ENCODE assay signal across 1 cellular context in the genomic region with DNA sequence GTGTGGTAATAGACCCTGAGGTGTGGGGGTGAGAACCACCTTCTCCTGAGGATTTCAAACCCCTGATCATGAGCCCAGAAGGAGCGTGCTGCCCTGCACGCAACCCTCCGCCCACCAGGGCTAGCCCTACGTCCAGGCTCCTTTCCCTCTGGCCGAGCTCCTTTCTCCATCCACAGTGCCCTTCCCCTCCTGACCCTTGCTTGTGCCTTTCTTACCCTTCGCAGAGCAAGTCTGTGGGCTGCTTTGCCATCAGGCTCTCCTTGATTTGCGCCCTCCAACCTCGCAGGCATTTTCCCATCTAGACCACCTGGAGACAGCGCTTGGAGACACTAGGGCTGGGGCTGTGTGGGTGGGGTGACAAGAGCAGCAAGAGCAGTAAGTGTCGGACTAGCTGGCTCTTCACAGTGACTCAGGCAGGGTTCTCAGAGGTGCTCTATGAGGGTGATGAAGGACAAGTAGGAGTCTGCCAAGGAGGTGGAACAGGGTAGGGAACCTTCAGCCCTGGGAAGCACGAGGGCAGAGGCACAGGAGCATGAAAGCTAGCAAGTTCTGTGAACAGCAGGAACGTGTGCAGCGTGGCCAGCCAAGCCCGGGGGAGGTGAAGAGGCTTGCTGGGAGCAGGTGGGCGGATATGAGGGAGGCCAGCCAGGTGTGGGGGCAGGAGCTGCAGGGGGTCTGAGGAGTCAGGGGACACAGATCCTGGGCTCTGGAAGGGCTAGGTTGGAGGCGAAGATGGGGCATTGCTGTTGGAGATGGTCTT.
TF ChIP-seq lines count a peak whose summit lies in the region.

No MANE protein-coding gene starts in this region.

TF ChIP-seq in HepG2, 621 proteins besides CTCF, POLR2A, EP300 and RAD21 (continued from another document and continues in another):
- TF ChIP-seq, protein P1, sequence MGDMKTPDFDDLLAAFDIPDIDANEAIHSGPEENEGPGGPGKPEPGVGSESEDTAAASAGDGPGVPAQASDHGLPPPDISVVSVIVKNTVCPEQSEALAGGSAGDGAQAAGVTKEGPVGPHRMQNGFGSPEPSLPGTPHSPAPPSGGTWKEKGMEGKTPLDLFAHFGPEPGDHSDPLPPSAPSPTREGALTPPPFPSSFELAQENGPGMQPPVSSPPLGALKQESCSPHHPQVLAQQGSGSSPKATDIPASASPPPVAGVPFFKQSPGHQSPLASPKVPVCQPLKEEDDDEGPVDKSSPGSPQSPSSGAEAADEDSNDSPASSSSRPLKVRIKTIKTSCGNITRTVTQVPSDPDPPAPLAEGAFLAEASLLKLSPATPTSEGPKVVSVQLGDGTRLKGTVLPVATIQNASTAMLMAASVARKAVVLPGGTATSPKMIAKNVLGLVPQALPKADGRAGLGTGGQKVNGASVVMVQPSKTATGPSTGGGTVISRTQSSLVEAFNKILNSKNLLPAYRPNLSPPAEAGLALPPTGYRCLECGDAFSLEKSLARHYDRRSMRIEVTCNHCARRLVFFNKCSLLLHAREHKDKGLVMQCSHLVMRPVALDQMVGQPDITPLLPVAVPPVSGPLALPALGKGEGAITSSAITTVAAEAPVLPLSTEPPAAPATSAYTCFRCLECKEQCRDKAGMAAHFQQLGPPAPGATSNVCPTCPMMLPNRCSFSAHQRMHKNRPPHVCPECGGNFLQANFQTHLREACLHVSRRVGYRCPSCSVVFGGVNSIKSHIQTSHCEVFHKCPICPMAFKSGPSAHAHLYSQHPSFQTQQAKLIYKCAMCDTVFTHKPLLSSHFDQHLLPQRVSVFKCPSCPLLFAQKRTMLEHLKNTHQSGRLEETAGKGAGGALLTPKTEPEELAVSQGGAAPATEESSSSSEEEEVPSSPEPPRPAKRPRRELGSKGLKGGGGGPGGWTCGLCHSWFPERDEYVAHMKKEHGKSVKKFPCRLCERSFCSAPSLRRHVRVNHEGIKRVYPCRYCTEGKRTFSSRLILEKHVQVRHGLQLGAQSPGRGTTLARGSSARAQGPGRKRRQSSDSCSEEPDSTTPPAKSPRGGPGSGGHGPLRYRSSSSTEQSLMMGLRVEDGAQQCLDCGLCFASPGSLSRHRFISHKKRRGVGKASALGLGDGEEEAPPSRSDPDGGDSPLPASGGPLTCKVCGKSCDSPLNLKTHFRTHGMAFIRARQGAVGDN (CRISPR knock-in tag; IDR thresholded peaks at IDR 0.05), result peak; percentile 3; the same call in 1 of the 2 replicates
- TF ChIP-seq DNMT1 (CRISPR knock-in tag; IDR thresholded peaks at IDR 0.05) (0 out of 2 replicates have a peak, but pooled peaks have one; percentile 26), GATA4 (IDR thresholded peaks at IDR 0.05; ENCODE audit: borderline replicate concordance, low read depth) (no peak), ZMYM4 (CRISPR knock-in tag; IDR thresholded peaks at IDR 0.05) (no peak), ZNF10 (CRISPR knock-in tag; IDR thresholded peaks at IDR 0.05; ENCODE audit: borderline replicate concordance, low read depth) (no peak), TCF12 (IDR thresholded peaks at IDR 0.05) (no peak), TCF12 (CRISPR knock-in tag; IDR thresholded peaks at IDR 0.05) (no peak), ZNF7 (CRISPR knock-in tag; IDR thresholded peaks at IDR 0.05) (no peak), AKAP8 (CRISPR knock-in tag; IDR thresholded peaks at IDR 0.05) (no peak), ZNF781 (CRISPR knock-in tag; IDR thresholded peaks at IDR 0.05; ENCODE audit: borderline replicate concordance, not compliant biosample characterization) (no peak), TAF1 (CRISPR knock-in tag; IDR thresholded peaks at IDR 0.05) (no peak), SALL1 (CRISPR knock-in tag; IDR thresholded peaks at IDR 0.05) (no peak), ZNF44 (CRISPR knock-in tag; IDR thresholded peaks at IDR 0.05) (no peak), RBFOX2 (IDR thresholded peaks at IDR 0.05; ENCODE audit: low read depth, low read length) (peak; percentile 46; the same call in 1 of the 2 replicates), FOXM1 (CRISPR knock-in tag; IDR thresholded peaks at IDR 0.05) (no peak), MBNL3 (CRISPR knock-in tag; conservative IDR thresholded peaks at IDR 0.05) (no peak), ZSCAN22 (CRISPR knock-in tag; IDR thresholded peaks at IDR 0.05) (no peak), ZC3H13 (CRISPR knock-in tag; IDR thresholded peaks at IDR 0.05) (peak; percentile 71; the same call in 1 of the 2 replicates), SPEN (CRISPR knock-in tag; IDR thresholded peaks at IDR 0.05; ENCODE audit: low read depth) (no peak), YY1 (IDR thresholded peaks at IDR 0.05; ENCODE audit: insufficient read depth, insufficient replicate concordance, low read depth, low read length) (no peak), TSC22D2 (CRISPR knock-in tag; IDR thresholded peaks at IDR 0.05; ENCODE audit: borderline replicate concordance) (no peak), SAFB2 (CRISPR knock-in tag; IDR thresholded peaks at IDR 0.05; ENCODE audit: borderline replicate concordance, low read depth) (no peak), MYC (CRISPR knock-in tag; IDR thresholded peaks at IDR 0.05; ENCODE audit: borderline replicate concordance) (no peak), KLF12 (CRISPR knock-in tag; IDR thresholded peaks at IDR 0.05; ENCODE audit: borderline replicate concordance) (no peak), MEIS1 (CRISPR knock-in tag; IDR thresholded peaks at IDR 0.05; ENCODE audit: borderline replicate concordance) (no peak), SNAPC2 (CRISPR knock-in tag; IDR thresholded peaks at IDR 0.05) (no peak), ZNF441 (CRISPR knock-in tag; IDR thresholded peaks at IDR 0.05; ENCODE audit: borderline replicate concordance) (0 out of 2 replicates have a peak, but pooled peaks have one; percentile 22), POLR2AphosphoS5 (IDR thresholded peaks at IDR 0.05; ENCODE audit: low read depth, low read length) (no peak; the same call in 1 of the 2 replicates), KDM6A (CRISPR knock-in tag; IDR thresholded peaks at IDR 0.05; ENCODE audit: low read depth) (no peak), ZNF556 (CRISPR knock-in tag; IDR thresholded peaks at IDR 0.05; ENCODE audit: borderline replicate concordance) (no peak), ZKSCAN8 (CRISPR knock-in tag; IDR thresholded peaks at IDR 0.05; ENCODE audit: borderline replicate concordance) (no peak)
- TF ChIP-seq, protein P2, sequence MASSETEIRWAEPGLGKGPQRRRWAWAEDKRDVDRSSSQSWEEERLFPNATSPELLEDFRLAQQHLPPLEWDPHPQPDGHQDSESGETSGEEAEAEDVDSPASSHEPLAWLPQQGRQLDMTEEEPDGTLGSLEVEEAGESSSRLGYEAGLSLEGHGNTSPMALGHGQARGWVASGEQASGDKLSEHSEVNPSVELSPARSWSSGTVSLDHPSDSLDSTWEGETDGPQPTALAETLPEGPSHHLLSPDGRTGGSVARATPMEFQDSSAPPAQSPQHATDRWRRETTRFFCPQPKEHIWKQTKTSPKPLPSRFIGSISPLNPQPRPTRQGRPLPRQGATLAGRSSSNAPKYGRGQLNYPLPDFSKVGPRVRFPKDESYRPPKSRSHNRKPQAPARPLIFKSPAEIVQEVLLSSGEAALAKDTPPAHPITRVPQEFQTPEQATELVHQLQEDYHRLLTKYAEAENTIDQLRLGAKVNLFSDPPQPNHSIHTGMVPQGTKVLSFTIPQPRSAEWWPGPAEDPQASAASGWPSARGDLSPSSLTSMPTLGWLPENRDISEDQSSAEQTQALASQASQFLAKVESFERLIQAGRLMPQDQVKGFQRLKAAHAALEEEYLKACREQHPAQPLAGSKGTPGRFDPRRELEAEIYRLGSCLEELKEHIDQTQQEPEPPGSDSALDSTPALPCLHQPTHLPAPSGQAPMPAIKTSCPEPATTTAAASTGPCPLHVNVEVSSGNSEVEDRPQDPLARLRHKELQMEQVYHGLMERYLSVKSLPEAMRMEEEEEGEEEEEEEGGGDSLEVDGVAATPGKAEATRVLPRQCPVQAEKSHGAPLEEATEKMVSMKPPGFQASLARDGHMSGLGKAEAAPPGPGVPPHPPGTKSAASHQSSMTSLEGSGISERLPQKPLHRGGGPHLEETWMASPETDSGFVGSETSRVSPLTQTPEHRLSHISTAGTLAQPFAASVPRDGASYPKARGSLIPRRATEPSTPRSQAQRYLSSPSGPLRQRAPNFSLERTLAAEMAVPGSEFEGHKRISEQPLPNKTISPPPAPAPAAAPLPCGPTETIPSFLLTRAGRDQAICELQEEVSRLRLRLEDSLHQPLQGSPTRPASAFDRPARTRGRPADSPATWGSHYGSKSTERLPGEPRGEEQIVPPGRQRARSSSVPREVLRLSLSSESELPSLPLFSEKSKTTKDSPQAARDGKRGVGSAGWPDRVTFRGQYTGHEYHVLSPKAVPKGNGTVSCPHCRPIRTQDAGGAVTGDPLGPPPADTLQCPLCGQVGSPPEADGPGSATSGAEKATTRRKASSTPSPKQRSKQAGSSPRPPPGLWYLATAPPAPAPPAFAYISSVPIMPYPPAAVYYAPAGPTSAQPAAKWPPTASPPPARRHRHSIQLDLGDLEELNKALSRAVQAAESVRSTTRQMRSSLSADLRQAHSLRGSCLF (CRISPR knock-in tag; IDR thresholded peaks at IDR 0.05; ENCODE audit: borderline replicate concordance), result no peak
- TF ChIP-seq, protein P3, sequence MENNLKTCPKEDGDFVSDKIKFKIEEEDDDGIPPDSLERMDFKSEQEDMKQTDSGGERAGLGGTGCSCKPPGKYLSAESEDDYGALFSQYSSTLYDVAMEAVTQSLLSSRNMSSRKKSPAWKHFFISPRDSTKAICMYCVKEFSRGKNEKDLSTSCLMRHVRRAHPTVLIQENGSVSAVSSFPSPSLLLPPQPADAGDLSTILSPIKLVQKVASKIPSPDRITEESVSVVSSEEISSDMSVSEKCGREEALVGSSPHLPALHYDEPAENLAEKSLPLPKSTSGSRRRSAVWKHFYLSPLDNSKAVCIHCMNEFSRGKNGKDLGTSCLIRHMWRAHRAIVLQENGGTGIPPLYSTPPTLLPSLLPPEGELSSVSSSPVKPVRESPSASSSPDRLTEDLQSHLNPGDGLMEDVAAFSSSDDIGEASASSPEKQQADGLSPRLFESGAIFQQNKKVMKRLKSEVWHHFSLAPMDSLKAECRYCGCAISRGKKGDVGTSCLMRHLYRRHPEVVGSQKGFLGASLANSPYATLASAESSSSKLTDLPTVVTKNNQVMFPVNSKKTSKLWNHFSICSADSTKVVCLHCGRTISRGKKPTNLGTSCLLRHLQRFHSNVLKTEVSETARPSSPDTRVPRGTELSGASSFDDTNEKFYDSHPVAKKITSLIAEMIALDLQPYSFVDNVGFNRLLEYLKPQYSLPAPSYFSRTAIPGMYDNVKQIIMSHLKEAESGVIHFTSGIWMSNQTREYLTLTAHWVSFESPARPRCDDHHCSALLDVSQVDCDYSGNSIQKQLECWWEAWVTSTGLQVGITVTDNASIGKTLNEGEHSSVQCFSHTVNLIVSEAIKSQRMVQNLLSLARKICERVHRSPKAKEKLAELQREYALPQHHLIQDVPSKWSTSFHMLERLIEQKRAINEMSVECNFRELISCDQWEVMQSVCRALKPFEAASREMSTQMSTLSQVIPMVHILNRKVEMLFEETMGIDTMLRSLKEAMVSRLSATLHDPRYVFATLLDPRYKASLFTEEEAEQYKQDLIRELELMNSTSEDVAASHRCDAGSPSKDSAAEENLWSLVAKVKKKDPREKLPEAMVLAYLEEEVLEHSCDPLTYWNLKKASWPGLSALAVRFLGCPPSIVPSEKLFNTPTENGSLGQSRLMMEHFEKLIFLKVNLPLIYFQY (CRISPR knock-in tag; IDR thresholded peaks at IDR 0.05; ENCODE audit: borderline replicate concordance), result no peak
- TF ChIP-seq, protein P4, sequence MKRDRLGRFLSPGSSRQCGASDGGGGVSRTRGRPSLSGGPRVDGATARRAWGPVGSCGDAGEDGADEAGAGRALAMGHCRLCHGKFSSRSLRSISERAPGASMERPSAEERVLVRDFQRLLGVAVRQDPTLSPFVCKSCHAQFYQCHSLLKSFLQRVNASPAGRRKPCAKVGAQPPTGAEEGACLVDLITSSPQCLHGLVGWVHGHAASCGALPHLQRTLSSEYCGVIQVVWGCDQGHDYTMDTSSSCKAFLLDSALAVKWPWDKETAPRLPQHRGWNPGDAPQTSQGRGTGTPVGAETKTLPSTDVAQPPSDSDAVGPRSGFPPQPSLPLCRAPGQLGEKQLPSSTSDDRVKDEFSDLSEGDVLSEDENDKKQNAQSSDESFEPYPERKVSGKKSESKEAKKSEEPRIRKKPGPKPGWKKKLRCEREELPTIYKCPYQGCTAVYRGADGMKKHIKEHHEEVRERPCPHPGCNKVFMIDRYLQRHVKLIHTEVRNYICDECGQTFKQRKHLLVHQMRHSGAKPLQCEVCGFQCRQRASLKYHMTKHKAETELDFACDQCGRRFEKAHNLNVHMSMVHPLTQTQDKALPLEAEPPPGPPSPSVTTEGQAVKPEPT (CRISPR knock-in tag; IDR thresholded peaks at IDR 0.05; ENCODE audit: low read depth), result no peak
- TF ChIP-seq, protein P5, sequence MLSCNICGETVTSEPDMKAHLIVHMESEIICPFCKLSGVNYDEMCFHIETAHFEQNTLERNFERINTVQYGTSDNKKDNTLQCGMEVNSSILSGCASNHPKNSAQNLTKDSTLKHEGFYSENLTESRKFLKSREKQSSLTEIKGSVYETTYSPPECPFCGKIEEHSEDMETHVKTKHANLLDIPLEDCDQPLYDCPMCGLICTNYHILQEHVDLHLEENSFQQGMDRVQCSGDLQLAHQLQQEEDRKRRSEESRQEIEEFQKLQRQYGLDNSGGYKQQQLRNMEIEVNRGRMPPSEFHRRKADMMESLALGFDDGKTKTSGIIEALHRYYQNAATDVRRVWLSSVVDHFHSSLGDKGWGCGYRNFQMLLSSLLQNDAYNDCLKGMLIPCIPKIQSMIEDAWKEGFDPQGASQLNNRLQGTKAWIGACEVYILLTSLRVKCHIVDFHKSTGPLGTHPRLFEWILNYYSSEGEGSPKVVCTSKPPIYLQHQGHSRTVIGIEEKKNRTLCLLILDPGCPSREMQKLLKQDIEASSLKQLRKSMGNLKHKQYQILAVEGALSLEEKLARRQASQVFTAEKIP (CRISPR knock-in tag; IDR thresholded peaks at IDR 0.05; ENCODE audit: borderline replicate concordance), result no peak
- TF ChIP-seq, protein P6, sequence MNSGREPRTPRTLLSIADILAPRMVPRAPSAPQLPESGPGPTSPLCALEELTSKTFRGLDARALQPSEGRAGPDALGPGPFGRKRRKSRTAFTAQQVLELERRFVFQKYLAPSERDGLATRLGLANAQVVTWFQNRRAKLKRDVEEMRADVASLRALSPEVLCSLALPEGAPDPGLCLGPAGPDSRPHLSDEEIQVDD (CRISPR knock-in tag; IDR thresholded peaks at IDR 0.05; ENCODE audit: borderline replicate concordance), result no peak
- TF ChIP-seq, protein P7, sequence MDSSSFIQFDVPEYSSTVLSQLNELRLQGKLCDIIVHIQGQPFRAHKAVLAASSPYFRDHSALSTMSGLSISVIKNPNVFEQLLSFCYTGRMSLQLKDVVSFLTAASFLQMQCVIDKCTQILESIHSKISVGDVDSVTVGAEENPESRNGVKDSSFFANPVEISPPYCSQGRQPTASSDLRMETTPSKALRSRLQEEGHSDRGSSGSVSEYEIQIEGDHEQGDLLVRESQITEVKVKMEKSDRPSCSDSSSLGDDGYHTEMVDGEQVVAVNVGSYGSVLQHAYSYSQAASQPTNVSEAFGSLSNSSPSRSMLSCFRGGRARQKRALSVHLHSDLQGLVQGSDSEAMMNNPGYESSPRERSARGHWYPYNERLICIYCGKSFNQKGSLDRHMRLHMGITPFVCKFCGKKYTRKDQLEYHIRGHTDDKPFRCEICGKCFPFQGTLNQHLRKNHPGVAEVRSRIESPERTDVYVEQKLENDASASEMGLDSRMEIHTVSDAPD (CRISPR knock-in tag; IDR thresholded peaks at IDR 0.05), result no peak
